ENCODE assay signal across 7 cellular contexts in the genomic region with DNA sequence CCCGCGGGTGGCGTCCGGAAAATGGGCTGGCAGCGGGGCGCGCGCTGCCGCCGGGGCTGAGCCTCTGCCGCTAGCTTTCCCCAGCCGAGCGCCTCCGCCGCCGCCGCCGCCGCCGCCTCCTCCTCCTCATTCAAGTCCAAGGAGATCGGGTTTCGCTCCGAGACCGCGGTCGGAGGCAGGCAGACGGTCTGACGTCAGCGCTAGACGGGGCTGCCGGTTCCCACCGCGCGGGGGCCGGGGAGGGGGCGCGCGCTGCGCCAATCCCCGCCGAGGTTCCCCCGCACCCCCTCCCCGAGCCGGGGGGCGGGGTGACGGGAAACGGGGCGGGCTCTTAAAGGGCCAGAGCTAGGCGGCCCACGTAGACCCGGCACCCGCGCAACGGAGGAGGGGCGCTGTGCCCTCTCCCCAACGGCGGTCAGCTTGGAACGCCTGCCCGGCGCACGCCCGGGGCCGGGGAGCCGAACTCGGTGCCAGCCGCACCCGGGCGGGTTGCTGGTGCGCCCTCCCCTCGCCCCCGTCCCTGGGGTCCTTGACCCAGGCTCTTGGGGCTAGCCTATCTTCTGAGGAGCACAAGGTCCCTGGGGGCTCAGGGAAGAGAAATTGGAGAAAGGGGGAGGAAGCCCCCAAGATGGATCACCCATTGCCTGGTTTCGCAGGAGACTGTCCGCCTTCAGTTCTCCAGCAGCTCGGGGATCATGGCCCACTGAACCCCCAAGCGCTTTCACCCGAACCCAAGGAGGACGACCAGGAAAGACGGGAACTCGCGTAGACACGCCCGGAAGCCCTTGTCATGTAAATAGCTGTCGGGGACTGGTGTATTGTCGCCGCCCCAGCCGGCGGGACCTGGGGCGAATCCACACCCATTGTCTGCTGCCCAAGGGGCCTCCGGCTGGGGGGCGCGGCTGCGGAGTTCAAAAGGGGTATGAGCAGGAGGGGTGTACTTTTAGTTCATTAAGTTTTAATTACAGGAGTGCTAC. TPM values are rescaled to one million over a fixed set of nuclear protein-coding genes. Genes with fewer than 3 reads are reported as not detected.
DNase-seq lines count a peak whose midpoint lies in the region; ATAC-seq, FAIRE-seq and TF ChIP-seq lines count a peak whose summit lies in the region.

A gene with protein sequence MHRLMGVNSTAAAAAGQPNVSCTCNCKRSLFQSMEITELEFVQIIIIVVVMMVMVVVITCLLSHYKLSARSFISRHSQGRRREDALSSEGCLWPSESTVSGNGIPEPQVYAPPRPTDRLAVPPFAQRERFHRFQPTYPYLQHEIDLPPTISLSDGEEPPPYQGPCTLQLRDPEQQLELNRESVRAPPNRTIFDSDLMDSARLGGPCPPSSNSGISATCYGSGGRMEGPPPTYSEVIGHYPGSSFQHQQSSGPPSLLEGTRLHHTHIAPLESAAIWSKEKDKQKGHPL (minus strand): TSS at position 193 of the 977 bp plus-strand sequence. CDS start 433 bp downstream, outside the sequence.

- H3K27ac ChIP-seq in spleen = peak within 1 kb of the TSS; percentile 75 to 92 (median 87)

- peak in 1 of 3 donors; percentile 67 for TF ChIP-seq POLR2A in spleen (IDR thresholded peaks at IDR 0.05)

- ATAC-seq in HG03025 (IDR thresholded peaks at IDR 0.05; ENCODE audit: low FRiP score, unreplicated experiment) = peak; percentile 66

- no peak for FAIRE-seq in GM18507 (lab: Jason Lieb, UNC)

- 0 to 1% (median 1%) methylated on average over 47 to 92 of the region's 92 CpGs for WGBS in spleen, 5 donors

- no peaks in the 10 kb centered on the region for H3K36me3 ChIP-seq in spleen

- intact Hi-C loops in spleen (cut with DNase I; ENCODE audit: low total_unique reads) = no loop called here

- DNase-seq in GM18507 (ENCODE audit: extremely low spot score, insufficient read length, low read depth) (peak; percentile 67), NCI-H2107 (lab: John Stamatoyannopoulos, UW) (peak; percentile 72), cerebellar cortex (ENCODE audit: low spot score) (peak; percentile 63), islet precursor cell (peak; percentile 98), spleen (peak; percentile 95)
- DNase-seq in activated CD4-positive, alpha-beta T cell treated with anti-CD3 and anti-CD28 coated beads for 1 hour = peak; percentile 92

- peak in 6 of 11 experiments; percentile 6 to 43 (median 29) for TF ChIP-seq CTCF in spleen (IDR thresholded peaks at IDR 0.05 in 8 of 11, conservative IDR thresholded peaks at IDR 0.05 in 3 of 11)

- peaks cover 14 to 80% (median 46%) of the 10 kb centered on the region in 6 donors for H3K4me1 ChIP-seq in spleen

- peak within 1 kb of the TSS; percentile 64 to 82 (median 72) for H3K4me3 ChIP-seq in spleen

- no peaks in the 10 kb centered on the region for H3K9me3 ChIP-seq in spleen

- peaks cover 0 to 34% (median 2%) of the 10 kb centered on the region in 7 donors for H3K27me3 ChIP-seq in spleen (replicated peaks in 1 of 7)

RNA-seq across cellular contexts. Expression of the gene that starts here (rescaled TPM):
- total RNA-seq in spleen = 10 to 100 TPM in 5 of 7 donors, 1 to 10 TPM in 2; 7.3 to 15.7 (median 10.9) TPM
- 1 to 10 TPM; 4.8 to 7.9 (median 6.7) TPM for polyA plus RNA-seq in spleen

Comparison
In these comparisons a context has a peak if more than half of its experiments do, and no peak if none do; other contexts are left out.
1. Peak in every context shown above with its lines: DNase-seq, ATAC-seq, H3K4me3 ChIP-seq and H3K27ac ChIP-seq.